In genomic region chr4:112113786-112114185, GRCh38 we compare ENCODE assay signal across 20 cellular contexts.
"Had no signal": no experiment of that assay in that cellular context is flagged by ENCODE, and none has a peak within 500 bp of the region (broad histone marks: within the 10 kb centered on the region; RNA-seq: fewer than 3 reads in every experiment).

No MANE protein-coding gene starts in this region.

- H3K27ac ChIP-seq: dorsolateral prefrontal cortex had no signal

- H3K9me3 ChIP-seq: left lung, upper lobe of left lung had no signal

- H3K27me3 ChIP-seq: dorsolateral prefrontal cortex, left lung, upper lobe of left lung had no signal

- H3K4me1 Mint-ChIP-seq: nephron had no signal

- H3K4me3 Mint-ChIP-seq: activated B cell treated with CpG ODN at 0.5 μM for 24 hours; activated CD8-positive, alpha-beta T cell treated with anti-CD3 and anti-CD28 coated beads, Interleukin-2, amount 10 ng/mL, durations not matched to agents 7 days and 5 days; activated naive CD8-positive, alpha-beta T cell treated with anti-CD3 and anti-CD28 coated beads, Interleukin-2, amount 10 ng/mL, durations not matched to agents 7 days and 5 days; nephron had no signal

- FAIRE-seq: small intestine had no signal

- DNase-seq: activated B cell treated with CpG ODN at 0.5 μM for 24 hours; activated CD4-positive, alpha-beta T cell treated with anti-CD3 and anti-CD28 coated beads for 48 hours; activated CD8-positive, alpha-beta memory T cell treated with anti-CD3 and anti-CD28 coated beads, Interleukin-2, amount 50 U/mL, for 4 hours; activated CD8-positive, alpha-beta T cell treated with anti-CD3 and anti-CD28 coated beads, Interleukin-2, amount 10 ng/mL, durations not matched to agents 7 days and 5 days; activated effector memory CD4-positive, alpha-beta T cell treated with anti-CD3 and anti-CD28 coated beads, Interleukin-2, amount 50 U/mL, for 16 hours; activated naive CD8-positive, alpha-beta T cell treated with anti-CD3 and anti-CD28 coated beads, Interleukin-2, amount 10 ng/mL, durations not matched to agents 7 days and 5 days; activated T-cell treated with anti-CD3 and anti-CD28 coated beads, Interleukin-2, amount 50 U/mL, for 48 hours; dorsolateral prefrontal cortex; islet precursor cell; left lung; nucleus accumbens; posterior cingulate gyrus; right cardiac atrium; stimulated activated CD4-positive, alpha-beta T cell treated with anti-CD3 and anti-CD28 coated beads, Interleukin-4, amount 100 ng/mL, for 4 hours; stimulated activated CD8-positive, alpha-beta memory T cell treated with anti-CD3 and anti-CD28 coated beads, Interleukin-4, amount 100 ng/mL, for 48 hours; stimulated activated naive CD4-positive, alpha-beta T cell treated with Interleukin-2 at 50 U/mL for 16 hours; T-helper 2 cell; upper lobe of left lung had no signal

- H3K36me3 Mint-ChIP-seq: activated naive CD8-positive, alpha-beta T cell treated with anti-CD3 and anti-CD28 coated beads, Interleukin-2, amount 10 ng/mL, durations not matched to agents 7 days and 5 days had no signal

- H3K27ac Mint-ChIP-seq: activated B cell treated with CpG ODN at 0.5 μM for 24 hours; activated CD8-positive, alpha-beta T cell treated with anti-CD3 and anti-CD28 coated beads, Interleukin-2, amount 10 ng/mL, durations not matched to agents 7 days and 5 days; activated naive CD8-positive, alpha-beta T cell treated with anti-CD3 and anti-CD28 coated beads, Interleukin-2, amount 10 ng/mL, durations not matched to agents 7 days and 5 days had no signal

- H3K9me3 Mint-ChIP-seq: activated B cell treated with CpG ODN at 0.5 μM for 24 hours; activated naive CD8-positive, alpha-beta T cell treated with anti-CD3 and anti-CD28 coated beads, Interleukin-2, amount 10 ng/mL, durations not matched to agents 7 days and 5 days; nephron had no signal

- H3K27me3 Mint-ChIP-seq: activated B cell treated with CpG ODN at 0.5 μM for 24 hours; activated naive CD8-positive, alpha-beta T cell treated with anti-CD3 and anti-CD28 coated beads, Interleukin-2, amount 10 ng/mL, durations not matched to agents 7 days and 5 days had no signal

- H3K36me3 ChIP-seq: left lung, upper lobe of left lung had no signal

- H3K4me3 ChIP-seq: dorsolateral prefrontal cortex, left lung, upper lobe of left lung had no signal
